ENCODE assay signal across 10 cellular contexts in genomic region chr5:68290260-68290674, GRCh38.
DNase-seq lines count a peak whose midpoint lies in the region.
"Had no signal": no experiment of that assay in that cellular context is flagged by ENCODE, and none has a peak within 500 bp of the region (broad histone marks: within the 10 kb centered on the region; RNA-seq: fewer than 3 reads in every experiment).

No MANE protein-coding gene starts in this region.

- peak overlapping the region; percentile 72 for H3K27ac ChIP-seq in epithelial cell of prostate

- DNase-seq in NCI-H748 (lab: John Stamatoyannopoulos, UW; ENCODE audit: unreplicated experiment) (peak; percentile 5), NCI-H748 treated with DMSO at 0.1 percent for 48 hours (lab: John Stamatoyannopoulos, UW) (no peak), epithelial cell of prostate (ENCODE audit: low read depth, low spot score) (no peak), mucosa of gallbladder (ENCODE audit: low spot score) (peak; percentile 50), ureter (ENCODE audit: low spot score) (peak; percentile 60), NCI-H774 (lab: John Stamatoyannopoulos, UW) (no peak), NCI-H1048 (lab: John Stamatoyannopoulos, UW) (no peak), NCI-H510A (lab: John Stamatoyannopoulos, UW) (no peak)
- DNase-seq: AML-193; stimulated activated naive B cell treated with anti-CD40 and anti-IgM and Interleukin-4, amounts not matched to agents 10 μg/mL and 1 μg/mL and 100 μg/mL, for 72 hours had no signal

Comparison
In these comparisons a context has a peak if more than half of its experiments do, and no peak if none do; other contexts are left out.
1. DNase-seq: peak in NCI-H748 (single experiment), mucosa of gallbladder (single experiment) and ureter (single experiment); none in NCI-H748 treated with DMSO at 0.1 percent for 48 hours (single experiment), epithelial cell of prostate (single experiment), NCI-H774 (single experiment), NCI-H1048 (single experiment) and NCI-H510A (single experiment).